Comparison of ENCODE assay signal across 19 cellular contexts in the genomic region with DNA sequence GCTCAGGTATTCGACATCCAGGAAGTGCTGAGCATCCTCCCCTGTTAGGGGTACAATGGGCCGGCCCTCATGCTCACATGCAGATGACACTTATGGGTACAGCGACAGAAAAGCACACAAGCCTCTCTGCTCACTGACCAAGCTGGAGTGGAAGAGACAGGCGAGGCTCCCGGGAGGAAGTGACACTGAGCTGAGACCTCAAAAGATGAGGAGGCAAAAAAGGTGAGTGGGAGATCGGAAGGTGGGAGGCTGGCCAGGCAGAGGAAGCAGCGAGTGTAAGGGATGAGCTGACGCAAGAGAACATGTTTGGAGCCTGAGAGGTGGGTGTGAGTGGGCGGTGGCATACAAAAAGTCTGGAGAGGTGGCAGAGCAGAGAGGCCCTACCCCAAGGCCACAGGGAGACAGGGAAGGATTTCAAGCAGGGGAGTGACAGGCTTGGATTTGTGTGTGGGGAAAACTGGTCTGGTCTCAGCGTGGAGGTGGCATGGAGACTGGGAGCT. TPM values are rescaled to one million over a fixed set of nuclear protein-coding genes. Genes with fewer than 3 reads are reported as not detected.
DNase-seq lines count a peak whose midpoint lies in the region; ATAC-seq lines count a peak whose summit lies in the region.
"Had no signal": no experiment of that assay in that cellular context is flagged by ENCODE, and none has a peak within 500 bp of the region (broad histone marks: within the 10 kb centered on the region; RNA-seq: fewer than 3 reads in every experiment).

No MANE protein-coding gene starts in this region.

- H3K27me3 Mint-ChIP-seq in activated T-cell treated with anti-CD3 and anti-CD28 coated beads, Interleukin-2, amount 50 U/mL, for 24 hours: no peaks in the 10 kb centered on the region
- no peaks in the 10 kb centered on the region for H3K27me3 Mint-ChIP-seq in activated T-cell treated with anti-CD3 and anti-CD28 coated beads, Interleukin-2, amount 50 U/mL, for 72 hours (ENCODE audit: low read depth)
- H3K27me3 Mint-ChIP-seq in activated T-helper 17 cell treated with anti-CD3 and anti-CD28 coated beads, Interleukin-2, amount 50 U/mL, for 72 hours: no peaks in the 10 kb centered on the region
- no peaks in the 10 kb centered on the region for H3K27me3 Mint-ChIP-seq in naive thymus-derived CD4-positive, alpha-beta T cell

- H3K4me1 Mint-ChIP-seq in activated T-cell treated with anti-CD3 and anti-CD28 coated beads, Interleukin-2, amount 50 U/mL, for 24 hours (ENCODE audit: low read depth): peaks cover 9% of the 10 kb centered on the region
- H3K4me1 Mint-ChIP-seq in activated T-cell treated with anti-CD3 and anti-CD28 coated beads, Interleukin-2, amount 50 U/mL, for 72 hours (ENCODE audit: low read depth): peaks cover 7% of the 10 kb centered on the region
- peaks cover 7% of the 10 kb centered on the region for H3K4me1 Mint-ChIP-seq in activated T-helper 17 cell treated with anti-CD3 and anti-CD28 coated beads, Interleukin-2, amount 50 U/mL, for 72 hours
- H3K4me1 Mint-ChIP-seq in naive thymus-derived CD4-positive, alpha-beta T cell: peaks cover 1 to 19% (median 16%) of the 10 kb centered on the region in 7 donors

- H3K9me3 ChIP-seq in naive thymus-derived CD4-positive, alpha-beta T cell (ENCODE audit: control insufficient read depth in 2 of 3, low read length in 3 of 3): no peaks in the 10 kb centered on the region
- no peaks in the 10 kb centered on the region for H3K9me3 ChIP-seq in aorta (ENCODE audit: control insufficient read depth, low read length)
- H3K9me3 ChIP-seq: A549, Peyer's patch, SJSA1 had no signal

- H3K4me1 ChIP-seq in naive thymus-derived CD4-positive, alpha-beta T cell (ENCODE audit: control insufficient read depth in 2 of 2, insufficient read depth in 2 of 2, low read length in 2 of 2): peaks cover 0 to 7% of the 10 kb centered on the region in 2 donors
- no peaks in the 10 kb centered on the region for H3K4me1 ChIP-seq in aorta (ENCODE audit: control insufficient read depth in 1 of 2, insufficient read depth in 2 of 2, low read length in 2 of 2)
- H3K4me1 ChIP-seq: Peyer's patch, SJSA1 had no signal

- POLR2A ChIA-PET in naive thymus-derived CD4-positive, alpha-beta T cell (lab: Charles Lee): no interaction called here

- peak overlapping the region; percentile 18 for H3K27ac Mint-ChIP-seq in activated T-cell treated with anti-CD3 and anti-CD28 coated beads, Interleukin-2, amount 50 U/mL, for 24 hours
- H3K27ac Mint-ChIP-seq in activated T-cell treated with anti-CD3 and anti-CD28 coated beads, Interleukin-2, amount 50 U/mL, for 72 hours: no peak overlapping the region
- H3K27ac Mint-ChIP-seq in activated T-helper 17 cell treated with anti-CD3 and anti-CD28 coated beads, Interleukin-2, amount 50 U/mL, for 72 hours: peak overlapping the region; percentile 86
- peak overlapping the region in 8 of 9 donors; percentile 1 to 82 (median 70) for H3K27ac Mint-ChIP-seq in naive thymus-derived CD4-positive, alpha-beta T cell

- no peaks in the 10 kb centered on the region for H3K27me3 ChIP-seq in naive thymus-derived CD4-positive, alpha-beta T cell (ENCODE audit: control insufficient read depth in 2 of 2, insufficient read depth in 2 of 2, low read length in 2 of 2)
- H3K27me3 ChIP-seq in aorta (ENCODE audit: control insufficient read depth in 1 of 2, insufficient read depth in 2 of 2, low read length in 1 of 2): no peaks in the 10 kb centered on the region
- H3K27me3 ChIP-seq: Peyer's patch, SJSA1 had no signal

- no peak for ATAC-seq in activated T-cell treated with anti-CD3 and anti-CD28 coated beads, Interleukin-2, amount 50 U/mL, for 72 hours (replicated peaks in 1 of 2)
- no peak for ATAC-seq in activated T-helper 17 cell treated with anti-CD3 and anti-CD28 coated beads, Interleukin-2, amount 50 U/mL, for 72 hours (replicated peaks)
- ATAC-seq in naive thymus-derived CD4-positive, alpha-beta T cell: no peak
- no peak for ATAC-seq in aorta (ENCODE audit: low FRiP score)
- ATAC-seq: A549 had no signal

- no peak for DNase-seq in activated T-cell treated with anti-CD3 and anti-CD28 coated beads, Interleukin-2, amount 50 U/mL, for 24 hours
- no peak for DNase-seq in activated T-cell treated with anti-CD3 and anti-CD28 coated beads, Interleukin-2, amount 50 U/mL, for 72 hours
- DNase-seq in naive thymus-derived CD4-positive, alpha-beta T cell: peak in 1 of 9 donors; percentile 12
- DNase-seq in aorta (no peak), NCI-H1092 treated with DMSO at 0.1 percent for 48 hours (lab: John Stamatoyannopoulos, UW) (no peak), DMS79 (lab: John Stamatoyannopoulos, UW) (no peak)
- DNase-seq: DND-41; NCI-H1105 treated with DMSO at 0.1 percent for 48 hours; NCI-H1694; NCI-H2081 treated with DMSO at 0.1 percent for 48 hours; NCI-H748 treated with DMSO at 0.1 percent for 48 hours; NK-92 treated with Interleukin-12 subunit alpha and Interleukin-12 subunit beta, amount 100 ng/mL, for 24 hours; Peyer's patch had no signal

- 85 to 87% methylated on average over 10 of the region's 10 CpGs for WGBS in aorta, 2 donors

- no peaks in the 10 kb centered on the region for H3K9me3 Mint-ChIP-seq in activated T-cell treated with anti-CD3 and anti-CD28 coated beads, Interleukin-2, amount 50 U/mL, for 24 hours
- no peaks in the 10 kb centered on the region for H3K9me3 Mint-ChIP-seq in activated T-cell treated with anti-CD3 and anti-CD28 coated beads, Interleukin-2, amount 50 U/mL, for 72 hours
- H3K9me3 Mint-ChIP-seq in activated T-helper 17 cell treated with anti-CD3 and anti-CD28 coated beads, Interleukin-2, amount 50 U/mL, for 72 hours: no peaks in the 10 kb centered on the region
- no peaks in the 10 kb centered on the region for H3K9me3 Mint-ChIP-seq in naive thymus-derived CD4-positive, alpha-beta T cell

- H3K27ac ChIP-seq in naive thymus-derived CD4-positive, alpha-beta T cell (ENCODE audit: low read depth, low read length): no peak overlapping the region
- no peak overlapping the region for H3K27ac ChIP-seq in aorta (ENCODE audit: low read depth in 1 of 2, low read length in 2 of 2)
- H3K27ac ChIP-seq: A549, Peyer's patch, SJSA1 had no signal

- H3K36me3 ChIP-seq in naive thymus-derived CD4-positive, alpha-beta T cell (ENCODE audit: control insufficient read depth in 2 of 3, insufficient read depth in 3 of 3, low read length in 3 of 3): peaks cover 0 to 17% (median 0%) of the 10 kb centered on the region in 3 experiments
- peaks cover 0 to 5% of the 10 kb centered on the region in 2 donors for H3K36me3 ChIP-seq in aorta (ENCODE audit: control insufficient read depth in 1 of 2, insufficient read depth in 2 of 2, low read length in 1 of 2)
- H3K36me3 ChIP-seq: Peyer's patch, SJSA1 had no signal

- peaks cover 11% of the 10 kb centered on the region for H3K36me3 Mint-ChIP-seq in activated T-cell treated with anti-CD3 and anti-CD28 coated beads, Interleukin-2, amount 50 U/mL, for 24 hours (ENCODE audit: low read depth)
- H3K36me3 Mint-ChIP-seq in activated T-cell treated with anti-CD3 and anti-CD28 coated beads, Interleukin-2, amount 50 U/mL, for 72 hours (ENCODE audit: insufficient read depth in 2 of 2): no peaks in the 10 kb centered on the region
- H3K36me3 Mint-ChIP-seq in activated T-helper 17 cell treated with anti-CD3 and anti-CD28 coated beads, Interleukin-2, amount 50 U/mL, for 72 hours (ENCODE audit: low read depth): no peaks in the 10 kb centered on the region
- H3K36me3 Mint-ChIP-seq in naive thymus-derived CD4-positive, alpha-beta T cell: peaks cover 0 to 10% (median 0%) of the 10 kb centered on the region in 5 donors

- CTCF ChIA-PET in naive thymus-derived CD4-positive, alpha-beta T cell (lab: Charles Lee): no interaction called here

- no peak overlapping the region for H3K4me3 Mint-ChIP-seq in activated T-cell treated with anti-CD3 and anti-CD28 coated beads, Interleukin-2, amount 50 U/mL, for 24 hours
- no peak overlapping the region for H3K4me3 Mint-ChIP-seq in activated T-cell treated with anti-CD3 and anti-CD28 coated beads, Interleukin-2, amount 50 U/mL, for 72 hours
- no peak overlapping the region for H3K4me3 Mint-ChIP-seq in activated T-helper 17 cell treated with anti-CD3 and anti-CD28 coated beads, Interleukin-2, amount 50 U/mL, for 72 hours
- H3K4me3 Mint-ChIP-seq in naive thymus-derived CD4-positive, alpha-beta T cell: peak overlapping the region in 4 of 10 donors; percentile 25 to 71 (median 32)

- no peak overlapping the region for H3K4me3 ChIP-seq in naive thymus-derived CD4-positive, alpha-beta T cell (ENCODE audit: low read length)
- no peak overlapping the region for H3K4me3 ChIP-seq in aorta (ENCODE audit: low read length in 2 of 2)
- H3K4me3 ChIP-seq: A549, Peyer's patch, SJSA1 had no signal

- intact Hi-C loops in naive thymus-derived CD4-positive, alpha-beta T cell (cut with micrococcal nuclease): no loop called here
- intact Hi-C loops in aorta (cut with DNase I): no loop called here

RNA-seq across cellular contexts. Expression of gene CDCP2, which starts 18.2 kb away (rescaled TPM):
- not detected for total RNA-seq in activated T-cell treated with anti-CD3 and anti-CD28 coated beads, Interleukin-2, amount 50 U/mL, for 72 hours
- total RNA-seq in activated T-helper 17 cell treated with anti-CD3 and anti-CD28 coated beads, Interleukin-2, amount 50 U/mL, for 72 hours: under 1 TPM in 1 of 2 donors, not detected in 1; 0.16 TPM
- total RNA-seq in naive thymus-derived CD4-positive, alpha-beta T cell: under 1 TPM in 2 of 5 experiments, not detected in 3; 0.22 to 0.30 TPM
- polyA plus RNA-seq in naive thymus-derived CD4-positive, alpha-beta T cell: not detected
- total RNA-seq in aorta: under 1 TPM; 0.21 to 0.32 TPM
- polyA plus RNA-seq in aorta: not detected
- total RNA-seq: G401, NCI-H460, Peyer's patch, SJSA1 had no signal
- polyA plus RNA-seq: A549, BJ had no signal

RNA-seq across cellular contexts. Expression of gene CYB5RL, which starts 28.8 kb away (rescaled TPM):
- total RNA-seq in activated T-cell treated with anti-CD3 and anti-CD28 coated beads, Interleukin-2, amount 50 U/mL, for 72 hours: 10 to 100 TPM in 1 of 2 donors, 1 to 10 TPM in 1; 8.4 to 14.0 TPM
- total RNA-seq in activated T-helper 17 cell treated with anti-CD3 and anti-CD28 coated beads, Interleukin-2, amount 50 U/mL, for 72 hours: 10 to 100 TPM; 11.9 to 12.7 TPM
- 10 to 100 TPM in 2 of 5 experiments, 1 to 10 TPM in 3; 5.1 to 13.5 (median 7.1) TPM for total RNA-seq in naive thymus-derived CD4-positive, alpha-beta T cell
- polyA plus RNA-seq in naive thymus-derived CD4-positive, alpha-beta T cell: 1 to 10 TPM; 3.4 to 3.6 TPM
- 1 to 10 TPM; 3.5 to 7.9 TPM for total RNA-seq in aorta
- polyA plus RNA-seq in aorta: 1 to 10 TPM; 3.1 to 3.9 TPM

RNA-seq across cellular contexts. Expression of gene MRPL37, which starts 29.0 kb away (rescaled TPM):
- 100 to 1,000 TPM; 150 to 166 TPM for total RNA-seq in activated T-cell treated with anti-CD3 and anti-CD28 coated beads, Interleukin-2, amount 50 U/mL, for 72 hours
- 100 to 1,000 TPM; 115 to 164 TPM for total RNA-seq in activated T-helper 17 cell treated with anti-CD3 and anti-CD28 coated beads, Interleukin-2, amount 50 U/mL, for 72 hours
- 10 to 100 TPM; 25.4 to 86.7 (median 36.4) TPM for total RNA-seq in naive thymus-derived CD4-positive, alpha-beta T cell
- polyA plus RNA-seq in naive thymus-derived CD4-positive, alpha-beta T cell: 10 to 100 TPM; 54.8 to 64.1 TPM
- 10 to 100 TPM; 36.2 to 38.1 TPM for total RNA-seq in aorta
- 10 to 100 TPM; 18.2 to 49.9 TPM for polyA plus RNA-seq in aorta
